ENCODE assay signal across 26 cellular contexts in the genomic region with DNA sequence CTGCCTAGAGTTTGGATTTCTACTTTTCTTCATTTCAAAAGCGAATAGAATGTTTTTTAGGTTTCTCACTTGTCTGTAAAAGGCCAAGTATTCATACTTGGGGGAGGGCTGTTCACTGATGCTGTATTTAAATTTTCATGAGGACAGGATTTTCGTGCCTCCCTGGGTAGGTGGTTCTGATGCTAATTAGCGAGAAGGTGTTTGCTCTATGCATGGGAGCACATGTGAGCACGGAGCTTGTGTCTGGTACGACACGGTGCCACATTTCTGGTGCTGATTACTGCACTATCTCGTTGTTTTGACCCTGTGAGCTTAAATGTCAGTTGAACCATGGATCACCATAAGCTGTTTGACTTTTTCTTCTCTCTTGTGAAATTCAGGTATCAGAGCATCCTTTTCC. TPM values are rescaled to one million over a fixed set of nuclear protein-coding genes. Genes with fewer than 3 reads are reported as not detected.
"Had no signal": no experiment of that assay in that cellular context is flagged by ENCODE, and none has a peak within 500 bp of the region (broad histone marks: within the 10 kb centered on the region; RNA-seq: fewer than 3 reads in every experiment).

No MANE protein-coding gene starts in this region.

- ATAC-seq: foreskin keratinocyte, gastroesophageal sphincter, left colon, left lobe of liver, lower lobe of right lung, mucosa of descending colon had no signal

- H3K36me3 ChIP-seq: esophagus muscularis mucosa, gastroesophageal sphincter, heart right ventricle, left ventricle myocardium inferior, lower lobe of right lung had no signal

- H3K4me1 ChIP-seq: foreskin keratinocyte, lower lobe of right lung had no signal

- H3K27ac ChIP-seq: coronary artery, dorsolateral prefrontal cortex, esophagus muscularis mucosa, foreskin keratinocyte, gastroesophageal sphincter, heart right ventricle, left ventricle myocardium inferior, lower lobe of right lung had no signal

- H3K27me3 ChIP-seq: esophagus muscularis mucosa, foreskin keratinocyte, gastroesophageal sphincter had no signal

- H3K4me3 ChIP-seq: coronary artery, dorsolateral prefrontal cortex, esophagus muscularis mucosa, gastroesophageal sphincter, heart right ventricle, left ventricle myocardium inferior, lower lobe of right lung, mucosa of descending colon had no signal

- DNase-seq: dermis blood vessel endothelial cell; dorsolateral prefrontal cortex; effector CD4-positive, alpha-beta T cell; effector memory CD4-positive, alpha-beta T cell; foreskin keratinocyte; heart right ventricle; hippocampal formation; immature natural killer cell; islet precursor cell; kidney; kidney glomerular epithelial cell; left colon; left ventricle myocardium inferior; lower lobe of right lung; mesenchymal stem cell; mucosa of descending colon; naive B cell had no signal

- H3K9me3 ChIP-seq: esophagus muscularis mucosa, gastroesophageal sphincter, heart right ventricle, left ventricle myocardium inferior, lower lobe of right lung, mucosa of descending colon had no signal

RNA-seq across cellular contexts. Expression of a gene that starts 45.8 kb away (rescaled TPM):
- total RNA-seq: dermis blood vessel endothelial cell, endothelial cell of umbilical vein, epithelial cell of proximal tubule, fibroblast of lung, foreskin keratinocyte, lung microvascular endothelial cell, mesenteric fat pad had no signal
- polyA plus RNA-seq: endothelial cell of umbilical vein had no signal
